Comparison of ENCODE assay signal across 8 cellular contexts in genomic region chr16:89246903-89247733, GRCh38. TPM values are rescaled to one million over a fixed set of nuclear protein-coding genes. Genes with fewer than 3 reads are reported as not detected.
A peak's percentile ranks its signal among the peaks of the same experiment; 100 is the strongest.
DNase-seq lines count a peak whose midpoint lies in the region; ATAC-seq and TF ChIP-seq lines count a peak whose summit lies in the region.

No MANE protein-coding gene starts in this region.

- CTCF ChIA-PET in CD8-positive, alpha-beta T cell (lab: Charles Lee): interaction anchor here (0.6 to 1.0 kb wide), 2 partner anchors 189 to 305 kb away, joined by 3 read pairs; no protein-coding TSS in a partner anchor

- 2 to 11% (median 6%) methylated on average over 18 to 78 of the region's 78 CpGs for WGBS in heart left ventricle, 4 donors

- peak overlapping the region; percentile 62 for H3K27ac Mint-ChIP-seq in CD8-positive, alpha-beta T cell
- H3K27ac Mint-ChIP-seq in activated naive CD8-positive, alpha-beta T cell treated with anti-CD3 and anti-CD28 coated beads, Interleukin-2, amount 50 U/mL, for 24 hours: no peak overlapping the region

- in situ Hi-C loops in KBM-7 (cut with MboI; ENCODE audit: low pct_unique_long_range_greater_than_20kb, low sequenced_read_pairs): no loop called here

- H3K4me1 Mint-ChIP-seq in CD8-positive, alpha-beta T cell (ENCODE audit: low read depth): peaks cover 19% of the 10 kb centered on the region
- H3K4me1 Mint-ChIP-seq in activated naive CD8-positive, alpha-beta T cell treated with anti-CD3 and anti-CD28 coated beads, Interleukin-2, amount 50 U/mL, for 24 hours: peaks cover 17% of the 10 kb centered on the region

- no peaks in the 10 kb centered on the region for H3K9me3 ChIP-seq in CD8-positive, alpha-beta T cell (ENCODE audit: low read length)
- H3K9me3 ChIP-seq in heart left ventricle: peaks cover 0 to 15% (median 0%) of the 10 kb centered on the region in 12 donors
- no peaks in the 10 kb centered on the region for H3K9me3 ChIP-seq in tibial artery

- peaks cover 3% of the 10 kb centered on the region for H3K36me3 Mint-ChIP-seq in CD8-positive, alpha-beta T cell
- H3K36me3 Mint-ChIP-seq in activated naive CD8-positive, alpha-beta T cell treated with anti-CD3 and anti-CD28 coated beads, Interleukin-2, amount 50 U/mL, for 24 hours (ENCODE audit: low read depth): peaks cover 5% of the 10 kb centered on the region

- H3K9me3 Mint-ChIP-seq in CD8-positive, alpha-beta T cell: peaks cover 8% of the 10 kb centered on the region
- peaks cover 8% of the 10 kb centered on the region for H3K9me3 Mint-ChIP-seq in activated naive CD8-positive, alpha-beta T cell treated with anti-CD3 and anti-CD28 coated beads, Interleukin-2, amount 50 U/mL, for 24 hours

- intact Hi-C loops in CD8-positive, alpha-beta T cell (cut with DNase I, micrococcal nuclease): loop anchor here (1.0 to 10.0 kb wide), 6 partner anchors 54 to 1292 kb away; partner anchors contain the start of genes CDH15 (in 2 of the 2), BANP (in 1 of the 2), TCF25 (in 1 of the 2) and ZC3H18 (in 1 of the 2)
- intact Hi-C loops in heart left ventricle (cut with DNase I): loop anchor here in 1 of 10 donors (10.0 kb wide), 2 partner anchors 318 to 398 kb away; partner anchors contain the start of gene RPL13
- intact Hi-C loops in tibial artery (cut with DNase I; ENCODE audit: low total_unique reads): loop anchor here (10.0 kb wide), 1 partner anchor 258 kb away; the partner anchor contains the start of gene SPG7

- H3K4me3 ChIP-seq in CD8-positive, alpha-beta T cell (ENCODE audit: low read depth, low read length): peak overlapping the region; percentile 37
- H3K4me3 ChIP-seq in heart left ventricle: peak overlapping the region; percentile 38 to 66 (median 52)
- peak overlapping the region; percentile 50 to 58 for H3K4me3 ChIP-seq in tibial artery

- no peaks in the 10 kb centered on the region for H3K27me3 ChIP-seq in CD8-positive, alpha-beta T cell (ENCODE audit: insufficient read depth, low read length)
- H3K27me3 ChIP-seq in heart left ventricle (peaks cover 0 to 14% (median 0%) of the 10 kb centered on the region in 9 donors), tibial artery (peaks cover 0 to 16% of the 10 kb centered on the region in 2 donors)

- peaks cover 17% of the 10 kb centered on the region for H3K4me1 ChIP-seq in CD8-positive, alpha-beta T cell (ENCODE audit: insufficient read depth, low read length)
- H3K4me1 ChIP-seq in heart left ventricle: peaks cover 0 to 11% (median 6%) of the 10 kb centered on the region in 12 donors
- peaks cover 5 to 13% (median 9%) of the 10 kb centered on the region in 4 donors for H3K4me1 ChIP-seq in tibial artery

- no peak for TF ChIP-seq POLR2A in heart left ventricle (IDR thresholded peaks at IDR 0.05)

- POLR2A ChIA-PET in CD8-positive, alpha-beta T cell (lab: Charles Lee): interaction anchor here (0.9 to 1.5 kb wide), 6 partner anchors 18 to 627 kb away, joined by 3 to 5 read pairs (median 3); partner anchors contain the start of genes GALNS, TRAPPC2L and ZNF778

- no peak for TF ChIP-seq CTCF in CD8-positive, alpha-beta T cell (IDR thresholded peaks at IDR 0.05)
- no peak for TF ChIP-seq CTCF in heart left ventricle (IDR thresholded peaks at IDR 0.05)
- TF ChIP-seq CTCF in tibial artery (IDR thresholded peaks at IDR 0.05): no peak

- no peaks in the 10 kb centered on the region for H3K27me3 Mint-ChIP-seq in CD8-positive, alpha-beta T cell (ENCODE audit: low read depth)
- H3K27me3 Mint-ChIP-seq in activated naive CD8-positive, alpha-beta T cell treated with anti-CD3 and anti-CD28 coated beads, Interleukin-2, amount 50 U/mL, for 24 hours: no peaks in the 10 kb centered on the region

- peak; percentile 96 for ATAC-seq in CD8-positive, alpha-beta T cell
- ATAC-seq in GM21390 (IDR thresholded peaks at IDR 0.05; ENCODE audit: unreplicated experiment): peak; percentile 61
- peak; percentile 80 for ATAC-seq in activated naive CD8-positive, alpha-beta T cell treated with anti-CD3 and anti-CD28 coated beads, Interleukin-2, amount 50 U/mL, for 24 hours
- peak; percentile 89 to 97 (median 96) for ATAC-seq in heart left ventricle

- H3K27ac ChIP-seq in CD8-positive, alpha-beta T cell (ENCODE audit: low read depth, low read length): no peak overlapping the region
- peak overlapping the region in 4 of 12 donors; percentile 12 to 33 (median 27) for H3K27ac ChIP-seq in heart left ventricle
- H3K27ac ChIP-seq in tibial artery: peak overlapping the region in 1 of 2 donors; percentile 37

- H3K4me3 Mint-ChIP-seq in CD8-positive, alpha-beta T cell: peak overlapping the region; percentile 75
- H3K4me3 Mint-ChIP-seq in activated naive CD8-positive, alpha-beta T cell treated with anti-CD3 and anti-CD28 coated beads, Interleukin-2, amount 50 U/mL, for 24 hours: peak overlapping the region; percentile 78

- H3K36me3 ChIP-seq in CD8-positive, alpha-beta T cell (ENCODE audit: insufficient read depth, low read length): no peaks in the 10 kb centered on the region
- H3K36me3 ChIP-seq in heart left ventricle: no peaks in the 10 kb centered on the region
- no peaks in the 10 kb centered on the region for H3K36me3 ChIP-seq in tibial artery

- DNase-seq in CD8-positive, alpha-beta T cell: peak; percentile 91 to 99 (median 97)
- DNase-seq in KBM-7: peak; percentile 33
- DNase-seq in SKM-1 treated with dmso at 0.1 percent for 144 hours (lab: John Stamatoyannopoulos, UW; ENCODE audit: unreplicated experiment): peak; percentile 75
- DNase-seq in activated naive CD8-positive, alpha-beta T cell treated with anti-CD3 and anti-CD28 coated beads, Interleukin-2, amount 50 U/mL, for 24 hours: peak; percentile 97
- peak; percentile 81 to 96 (median 88) for DNase-seq in heart left ventricle
- DNase-seq in pons (ENCODE audit: low spot score): peak; percentile 67
- DNase-seq in tibial artery: peak; percentile 64 to 89

RNA-seq across cellular contexts. Expression of gene ZNF778, which starts 29.6 kb away (rescaled TPM):
- 1 to 10 TPM; 8.4 to 8.9 TPM for total RNA-seq in CD8-positive, alpha-beta T cell
- total RNA-seq in heart left ventricle: 10 to 100 TPM in 4 of 9 donors, 1 to 10 TPM in 5; 6.9 to 14.6 (median 9.9) TPM
- polyA plus RNA-seq in heart left ventricle: 1 to 10 TPM; 1.6 to 5.4 TPM

RNA-seq across cellular contexts. Expression of gene SLC22A31, which starts 46.8 kb away (rescaled TPM):
- total RNA-seq in CD8-positive, alpha-beta T cell: under 1 TPM in 1 of 2 experiments, not detected in 1; 0.33 TPM
- not detected for total RNA-seq in heart left ventricle
- under 1 TPM in 1 of 2 donors, not detected in 1; 0.07 TPM for polyA plus RNA-seq in heart left ventricle

Comparison
In these comparisons a context has a peak if more than half of its experiments do, and no peak if none do; other contexts are left out.
1. DNase-seq: peak in every context shown above with its lines; median percentile 97 in CD8-positive, alpha-beta T cell; 97 in activated naive CD8-positive, alpha-beta T cell treated with anti-CD3 and anti-CD28 coated beads, Interleukin-2, amount 50 U/mL, for 24 hours; 88 in heart left ventricle; 76 in tibial artery; 75 in SKM-1 treated with dmso at 0.1 percent for 144 hours; 67 in pons; 33 in KBM-7.